In genomic region chr5:61567337-61567736, GRCh38 we compare ENCODE assay signal across 8 cellular contexts.
"Had no signal": no experiment of that assay in that cellular context is flagged by ENCODE, and none has a peak within 500 bp of the region (broad histone marks: within the 10 kb centered on the region; RNA-seq: fewer than 3 reads in every experiment).

No MANE protein-coding gene starts in this region.

- DNase-seq: GM23248, GOT3, H7, H9, HCEC 1CT, HFFc6 had no signal

- H2AFZ ChIP-seq: GM23248, GM23338 had no signal

- H3K27ac ChIP-seq: GM23248 had no signal

- H3K9me3 ChIP-seq: HAP-1 had no signal

- H3K4me3 ChIP-seq: GM23248, GM23338, HAP-1 had no signal

- H3K4me2 ChIP-seq: GM23338 had no signal

- H3K4me1 ChIP-seq: HAP-1 had no signal

- H3K36me3 ChIP-seq: HAP-1 had no signal

- H3K9ac ChIP-seq: GM23248 had no signal
